ENCODE assay signal across 24 cellular contexts in the genomic region with DNA sequence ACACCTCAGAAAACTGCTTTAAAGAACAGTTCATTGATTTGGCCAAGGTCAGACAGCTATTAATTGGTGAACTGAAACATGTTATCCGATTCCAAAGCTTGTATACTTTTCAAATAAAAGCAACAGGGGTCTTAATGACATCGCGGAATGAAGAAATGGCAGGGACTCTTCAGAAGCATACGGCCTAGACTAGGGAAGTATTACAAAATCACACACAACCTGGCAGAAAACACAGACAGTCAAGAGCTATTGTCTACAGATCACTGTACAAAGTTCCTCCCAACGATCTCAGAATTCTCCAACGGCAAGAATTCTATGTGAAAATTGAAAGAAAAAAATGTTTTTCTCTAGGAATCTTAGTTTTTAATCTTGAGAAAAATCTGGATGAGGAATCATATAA.
"Had no signal": no experiment of that assay in that cellular context is flagged by ENCODE, and none has a peak within 500 bp of the region (broad histone marks: within the 10 kb centered on the region; RNA-seq: fewer than 3 reads in every experiment).

No MANE protein-coding gene starts in this region.

- H3K4me1 Mint-ChIP-seq: activated naive CD8-positive, alpha-beta T cell treated with anti-CD3 and anti-CD28 coated beads for 36 hours; natural killer cell had no signal

- DNase-seq: activated CD4-positive, alpha-beta T cell treated with anti-CD3 and anti-CD28 coated beads for 4 hours; activated CD4-positive, alpha-beta T cell treated with anti-CD3 and anti-CD28 coated beads, Interleukin-2, amount 50 U/mL, for 4 hours; activated naive CD4-positive, alpha-beta T cell treated with Interleukin-2 at 50 U/mL for 16 hours; activated naive CD8-positive, alpha-beta T cell treated with anti-CD3 and anti-CD28 coated beads for 36 hours; activated T-cell treated with anti-CD3 and anti-CD28 coated beads for 4 hours; activated T-cell treated with anti-CD3 and anti-CD28 coated beads, Interleukin-2, amount 50 U/mL, for 72 hours; adrenal gland; aorta; body of pancreas; effector memory CD8-positive, alpha-beta T cell; erythroblast; foreskin keratinocyte; heart right ventricle; lower lobe of right lung; mesenchymal stem cell; natural killer cell; posterior cingulate gyrus; right cardiac atrium; stimulated activated CD4-positive, alpha-beta T cell treated with anti-CD3 and anti-CD28 coated beads, Interleukin-4, amount 100 ng/mL, for 1 hour; stimulated activated naive CD8-positive, alpha-beta T cell treated with anti-CD3 and anti-CD28 coated beads, Interleukin-15, Interleukin-2, amounts not matched to agents 100 U/mL and 50 U/mL, for 24 hours; T-helper 9 cell; testis had no signal

- H3K9me3 ChIP-seq: adrenal gland, body of pancreas, lower lobe of right lung, testis had no signal

- H3K27me3 Mint-ChIP-seq: activated naive CD8-positive, alpha-beta T cell treated with anti-CD3 and anti-CD28 coated beads for 36 hours; effector memory CD8-positive, alpha-beta T cell had no signal

- H3K4me1 ChIP-seq: adrenal gland, lower lobe of right lung, testis had no signal

- ATAC-seq: activated T-cell treated with anti-CD3 and anti-CD28 coated beads, Interleukin-2, amount 50 U/mL, for 72 hours; body of pancreas; effector memory CD8-positive, alpha-beta T cell; foreskin keratinocyte; heart right ventricle; lower lobe of right lung; natural killer cell; right cardiac atrium; stimulated activated naive CD8-positive, alpha-beta T cell treated with anti-CD3 and anti-CD28 coated beads, Interleukin-15, Interleukin-2, amounts not matched to agents 100 U/mL and 50 U/mL, for 24 hours had no signal

- H3K4me3 ChIP-seq: adrenal gland, body of pancreas, coronary artery, heart right ventricle, lower lobe of right lung, testis had no signal

- H3K27ac ChIP-seq: adrenal gland, body of pancreas, coronary artery, foreskin keratinocyte, lower lobe of right lung, testis, VCaP had no signal

- H3K36me3 ChIP-seq: adrenal gland, heart right ventricle, lower lobe of right lung had no signal

- H3K36me3 Mint-ChIP-seq: natural killer cell had no signal

- H3K27ac Mint-ChIP-seq: activated naive CD8-positive, alpha-beta T cell treated with anti-CD3 and anti-CD28 coated beads for 36 hours; activated T-cell treated with anti-CD3 and anti-CD28 coated beads, Interleukin-2, amount 50 U/mL, for 72 hours; effector memory CD8-positive, alpha-beta T cell; natural killer cell had no signal

- H3K27me3 ChIP-seq: adrenal gland, body of pancreas, foreskin keratinocyte, heart right ventricle, testis had no signal

- H3K4me3 Mint-ChIP-seq: activated naive CD8-positive, alpha-beta T cell treated with anti-CD3 and anti-CD28 coated beads for 36 hours; activated T-cell treated with anti-CD3 and anti-CD28 coated beads, Interleukin-2, amount 50 U/mL, for 72 hours; effector memory CD8-positive, alpha-beta T cell; natural killer cell had no signal
